Comparison of ENCODE assay signal across 1 cellular context in the genomic region with DNA sequence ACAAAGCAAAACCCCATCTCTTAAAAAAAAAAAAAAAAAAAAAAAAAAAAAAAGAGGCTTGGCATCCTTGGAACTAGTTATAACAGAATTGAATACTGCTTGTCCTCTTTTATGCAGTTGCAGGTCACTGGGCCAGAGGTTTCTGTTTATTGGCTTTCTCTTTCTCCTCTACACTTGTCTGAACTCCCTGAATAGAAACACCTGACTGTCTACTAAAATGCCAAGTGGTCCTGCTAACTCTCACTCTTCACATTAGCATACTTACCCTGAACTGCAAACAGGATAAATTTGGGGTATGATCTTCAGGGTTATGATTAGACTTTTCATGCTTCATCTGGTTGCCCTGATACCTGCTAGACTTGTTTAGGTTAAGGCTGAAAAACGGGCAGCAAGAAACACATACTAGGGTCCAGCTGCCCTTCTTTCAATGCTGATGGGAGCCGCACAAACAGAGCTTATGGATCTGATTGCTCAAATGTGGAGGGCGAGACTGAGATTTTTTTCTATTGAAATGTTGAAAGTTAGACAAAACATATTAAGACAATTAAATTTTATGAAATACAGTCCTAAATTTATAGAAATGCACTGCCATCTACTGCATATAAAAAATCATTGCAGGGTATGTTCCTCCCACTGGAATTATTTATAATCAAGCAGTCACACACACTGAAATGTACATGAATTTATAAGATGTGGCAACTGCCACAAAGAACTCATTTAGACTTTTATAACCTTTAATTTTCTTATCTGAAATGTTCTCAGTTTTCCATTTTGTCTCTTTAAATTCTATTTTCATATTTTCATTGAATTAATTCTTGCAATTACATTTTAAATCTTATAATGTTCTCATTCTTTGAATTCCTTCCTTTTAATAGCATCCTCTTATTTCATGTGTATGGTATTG.
A peak's percentile ranks its signal among the peaks of the same experiment; 100 is the strongest.
TF ChIP-seq lines count a peak whose summit lies in the region.

No MANE protein-coding gene starts in this region.

TF ChIP-seq in A549, 52 proteins besides CTCF, POLR2A, EP300 and RAD21:
- TF ChIP-seq SMC3 (IDR thresholded peaks at IDR 0.05) (peak; percentile 34; the same call in 2 of the 3 replicates), CHD4 (IDR thresholded peaks at IDR 0.05; ENCODE audit: borderline replicate concordance) (no peak)
